Comparison of ENCODE assay signal across 25 cellular contexts in the genomic region with DNA sequence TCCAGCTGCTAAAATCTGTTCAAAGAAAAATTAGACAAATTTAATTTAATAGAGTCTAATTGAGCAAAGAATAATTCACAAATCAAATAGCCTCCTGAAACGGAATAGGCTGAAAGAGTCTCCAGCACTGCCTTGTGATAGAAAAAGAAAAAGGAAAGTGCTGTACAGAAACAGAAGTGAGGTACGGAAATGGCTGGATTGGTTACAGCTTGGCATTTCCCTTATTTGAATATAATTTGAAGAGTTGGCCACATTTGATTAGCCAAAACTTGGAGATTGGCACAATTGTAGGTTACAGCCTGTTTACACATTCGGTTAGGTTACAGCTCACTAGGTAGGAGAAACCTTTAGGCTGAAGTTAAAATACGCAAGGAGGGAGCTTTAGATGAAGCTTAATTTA.
"Had no signal": no experiment of that assay in that cellular context is flagged by ENCODE, and none has a peak within 500 bp of the region (broad histone marks: within the 10 kb centered on the region; RNA-seq: fewer than 3 reads in every experiment).

No MANE protein-coding gene starts in this region.

- H3K36me3 ChIP-seq: ascending aorta had no signal

- H3K27ac ChIP-seq: ascending aorta, body of pancreas, SK-N-MC had no signal

- DNase-seq: activated CD4-positive, alpha-beta T cell treated with anti-CD3 and anti-CD28 coated beads, Interleukin-2, amount 10 ng/mL, durations not matched to agents 24 days and 14 days; activated CD4-positive, alpha-beta T cell treated with anti-CD3 and anti-CD28 coated beads, Interleukin-2, amount 50 U/mL, for 48 hours; activated CD4-positive, CD25-positive, alpha-beta regulatory T cell treated with anti-CD3 and anti-CD28 coated beads, Interleukin-2, amount 50 U/mL, for 72 hours; activated CD8-positive, alpha-beta memory T cell treated with anti-CD3 and anti-CD28 coated beads, Interleukin-2, amount 10 ng/mL, durations not matched to agents 7 days and 5 days; activated effector memory CD4-positive, alpha-beta T cell treated with anti-CD3 and anti-CD28 coated beads, Interleukin-2, amount 50 U/mL, for 16 hours; activated naive CD4-positive, alpha-beta T cell treated with Interleukin-2 at 50 U/mL for 16 hours; activated naive CD8-positive, alpha-beta T cell treated with anti-CD3 and anti-CD28 coated beads, Interleukin-2, amount 50 U/mL, for 24 hours; activated T-cell treated with anti-CD3 and anti-CD28 coated beads, Interleukin-2, amount 50 U/mL, for 4 hours; amniotic stem cell; body of pancreas; central memory CD4-positive, alpha-beta T cell; NCI-H1092; NCI-H1417; NCI-H1930; NCI-H2171; NCI-H226; NCI-H526; NCI-H774; SIG-M5; T-helper 1 cell had no signal

- H3K27me3 ChIP-seq: ascending aorta, body of pancreas had no signal

- H3K4me1 ChIP-seq: ascending aorta, body of pancreas had no signal

- H3K4me3 ChIP-seq: ascending aorta, body of pancreas, K562, SK-N-MC had no signal

- ATAC-seq: activated CD8-positive, alpha-beta memory T cell treated with anti-CD3 and anti-CD28 coated beads, Interleukin-2, amount 10 ng/mL, durations not matched to agents 7 days and 5 days; activated naive CD4-positive, alpha-beta T cell treated with anti-CD3 and anti-CD28 coated beads, Interleukin-2, amount 50 U/mL, for 72 hours; activated naive CD8-positive, alpha-beta T cell treated with anti-CD3 and anti-CD28 coated beads, Interleukin-2, amount 50 U/mL, for 24 hours; activated T-cell treated with anti-CD3 and anti-CD28 coated beads, Interleukin-2, amount 50 U/mL, for 4 hours; body of pancreas; K562; WTC11 had no signal
